Comparison of ENCODE assay signal across 1 cellular context in the genomic region with DNA sequence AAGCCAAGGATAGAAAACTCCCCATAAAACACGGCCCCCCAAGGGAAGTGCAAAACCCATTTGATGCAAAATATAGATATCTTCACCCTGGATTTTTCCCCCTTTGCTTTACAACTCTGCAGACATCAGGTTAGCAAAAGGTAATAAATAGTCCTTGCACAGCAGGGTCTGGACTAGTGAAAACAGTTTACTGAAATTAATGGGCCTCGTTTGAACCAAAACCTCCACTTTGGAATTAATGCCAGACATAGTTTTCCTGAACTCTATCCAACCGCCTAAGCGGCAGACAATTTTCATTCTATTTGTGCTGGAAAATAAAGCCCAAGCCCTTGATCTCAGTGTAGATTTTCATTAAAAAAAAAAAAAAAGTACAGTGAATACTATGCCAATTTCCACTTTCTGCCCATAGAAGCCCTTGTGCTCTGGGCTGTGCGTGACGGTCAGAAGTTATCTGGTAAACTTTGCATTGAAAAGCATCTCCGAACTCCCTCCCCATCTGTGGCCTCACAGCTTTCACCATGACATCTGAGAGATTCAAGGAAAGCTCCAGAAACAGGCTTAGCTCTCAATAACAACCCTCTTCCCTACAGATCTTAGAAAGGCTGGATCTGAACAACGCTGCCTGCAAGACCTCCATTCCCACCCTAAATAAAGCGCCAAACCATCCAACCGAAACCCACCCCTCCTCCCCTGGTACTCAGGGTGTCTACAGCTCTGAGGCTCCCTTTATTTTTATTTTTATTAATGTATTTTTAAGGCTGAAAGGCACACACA.
TF ChIP-seq lines count a peak whose summit lies in the region.

No MANE protein-coding gene starts in this region.

TF ChIP-seq in GM23338, 12 proteins besides CTCF, POLR2A, EP300 and RAD21 (continued from another document):
- TF ChIP-seq, protein P1, sequence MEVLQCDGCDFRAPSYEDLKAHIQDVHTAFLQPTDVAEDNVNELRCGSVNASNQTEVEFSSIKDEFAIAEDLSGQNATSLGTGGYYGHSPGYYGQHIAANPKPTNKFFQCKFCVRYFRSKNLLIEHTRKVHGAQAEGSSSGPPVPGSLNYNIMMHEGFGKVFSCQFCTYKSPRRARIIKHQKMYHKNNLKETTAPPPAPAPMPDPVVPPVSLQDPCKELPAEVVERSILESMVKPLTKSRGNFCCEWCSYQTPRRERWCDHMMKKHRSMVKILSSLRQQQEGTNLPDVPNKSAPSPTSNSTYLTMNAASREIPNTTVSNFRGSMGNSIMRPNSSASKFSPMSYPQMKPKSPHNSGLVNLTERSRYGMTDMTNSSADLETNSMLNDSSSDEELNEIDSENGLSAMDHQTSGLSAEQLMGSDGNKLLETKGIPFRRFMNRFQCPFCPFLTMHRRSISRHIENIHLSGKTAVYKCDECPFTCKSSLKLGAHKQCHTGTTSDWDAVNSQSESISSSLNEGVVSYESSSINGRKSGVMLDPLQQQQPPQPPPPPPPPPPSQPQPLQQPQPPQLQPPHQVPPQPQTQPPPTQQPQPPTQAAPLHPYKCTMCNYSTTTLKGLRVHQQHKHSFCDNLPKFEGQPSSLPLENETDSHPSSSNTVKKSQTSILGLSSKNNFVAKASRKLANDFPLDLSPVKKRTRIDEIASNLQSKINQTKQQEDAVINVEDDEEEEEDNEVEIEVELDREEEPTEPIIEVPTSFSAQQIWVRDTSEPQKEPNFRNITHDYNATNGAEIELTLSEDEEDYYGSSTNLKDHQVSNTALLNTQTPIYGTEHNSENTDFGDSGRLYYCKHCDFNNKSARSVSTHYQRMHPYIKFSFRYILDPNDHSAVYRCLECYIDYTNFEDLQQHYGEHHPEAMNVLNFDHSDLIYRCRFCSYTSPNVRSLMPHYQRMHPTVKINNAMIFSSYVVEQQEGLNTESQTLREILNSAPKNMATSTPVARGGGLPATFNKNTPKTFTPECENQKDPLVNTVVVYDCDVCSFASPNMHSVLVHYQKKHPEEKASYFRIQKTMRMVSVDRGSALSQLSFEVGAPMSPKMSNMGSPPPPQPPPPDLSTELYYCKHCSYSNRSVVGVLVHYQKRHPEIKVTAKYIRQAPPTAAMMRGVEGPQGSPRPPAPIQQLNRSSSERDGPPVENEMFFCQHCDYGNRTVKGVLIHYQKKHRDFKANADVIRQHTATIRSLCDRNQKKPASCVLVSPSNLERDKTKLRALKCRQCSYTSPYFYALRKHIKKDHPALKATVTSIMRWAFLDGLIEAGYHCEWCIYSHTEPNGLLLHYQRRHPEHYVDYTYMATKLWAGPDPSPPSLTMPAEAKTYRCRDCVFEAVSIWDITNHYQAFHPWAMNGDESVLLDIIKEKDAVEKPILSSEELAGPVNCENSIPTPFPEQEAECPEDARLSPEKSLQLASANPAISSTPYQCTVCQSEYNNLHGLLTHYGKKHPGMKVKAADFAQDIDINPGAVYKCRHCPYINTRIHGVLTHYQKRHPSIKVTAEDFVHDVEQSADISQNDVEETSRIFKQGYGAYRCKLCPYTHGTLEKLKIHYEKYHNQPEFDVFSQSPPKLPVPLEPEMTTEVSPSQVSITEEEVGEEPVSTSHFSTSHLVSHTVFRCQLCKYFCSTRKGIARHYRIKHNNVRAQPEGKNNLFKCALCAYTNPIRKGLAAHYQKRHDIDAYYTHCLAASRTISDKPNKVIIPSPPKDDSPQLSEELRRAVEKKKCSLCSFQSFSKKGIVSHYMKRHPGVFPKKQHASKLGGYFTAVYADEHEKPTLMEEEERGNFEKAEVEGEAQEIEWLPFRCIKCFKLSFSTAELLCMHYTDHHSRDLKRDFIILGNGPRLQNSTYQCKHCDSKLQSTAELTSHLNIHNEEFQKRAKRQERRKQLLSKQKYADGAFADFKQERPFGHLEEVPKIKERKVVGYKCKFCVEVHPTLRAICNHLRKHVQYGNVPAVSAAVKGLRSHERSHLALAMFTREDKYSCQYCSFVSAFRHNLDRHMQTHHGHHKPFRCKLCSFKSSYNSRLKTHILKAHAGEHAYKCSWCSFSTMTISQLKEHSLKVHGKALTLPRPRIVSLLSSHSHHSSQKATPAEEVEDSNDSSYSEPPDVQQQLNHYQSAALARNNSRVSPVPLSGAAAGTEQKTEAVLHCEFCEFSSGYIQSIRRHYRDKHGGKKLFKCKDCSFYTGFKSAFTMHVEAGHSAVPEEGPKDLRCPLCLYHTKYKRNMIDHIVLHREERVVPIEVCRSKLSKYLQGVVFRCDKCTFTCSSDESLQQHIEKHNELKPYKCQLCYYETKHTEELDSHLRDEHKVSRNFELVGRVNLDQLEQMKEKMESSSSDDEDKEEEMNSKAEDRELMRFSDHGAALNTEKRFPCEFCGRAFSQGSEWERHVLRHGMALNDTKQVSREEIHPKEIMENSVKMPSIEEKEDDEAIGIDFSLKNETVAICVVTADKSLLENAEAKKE (CRISPR knock-in tag; IDR thresholded peaks at IDR 0.05): no peak
- TF ChIP-seq ZNF331 (CRISPR knock-in tag; IDR thresholded peaks at IDR 0.05; ENCODE audit: low read depth) (no peak), STAT1 (IDR thresholded peaks at IDR 0.05; ENCODE audit: unreplicated experiment) (no peak), EZH2phosphoT487 (IDR thresholded peaks at IDR 0.05; ENCODE audit: unreplicated experiment) (no peak), EZH2 (IDR thresholded peaks at IDR 0.05; ENCODE audit: low read depth, unreplicated experiment) (no peak), POLR2AphosphoS5 (IDR thresholded peaks at IDR 0.05; ENCODE audit: low read depth) (no peak), ZNF114 (CRISPR knock-in tag; IDR thresholded peaks at IDR 0.05) (no peak), JUNB (IDR thresholded peaks at IDR 0.05; ENCODE audit: unreplicated experiment) (no peak)
- TF ChIP-seq, protein P2, sequence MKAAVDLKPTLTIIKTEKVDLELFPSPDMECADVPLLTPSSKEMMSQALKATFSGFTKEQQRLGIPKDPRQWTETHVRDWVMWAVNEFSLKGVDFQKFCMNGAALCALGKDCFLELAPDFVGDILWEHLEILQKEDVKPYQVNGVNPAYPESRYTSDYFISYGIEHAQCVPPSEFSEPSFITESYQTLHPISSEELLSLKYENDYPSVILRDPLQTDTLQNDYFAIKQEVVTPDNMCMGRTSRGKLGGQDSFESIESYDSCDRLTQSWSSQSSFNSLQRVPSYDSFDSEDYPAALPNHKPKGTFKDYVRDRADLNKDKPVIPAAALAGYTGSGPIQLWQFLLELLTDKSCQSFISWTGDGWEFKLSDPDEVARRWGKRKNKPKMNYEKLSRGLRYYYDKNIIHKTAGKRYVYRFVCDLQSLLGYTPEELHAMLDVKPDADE (IDR thresholded peaks at IDR 0.05): no peak
- TF ChIP-seq, protein P3, sequence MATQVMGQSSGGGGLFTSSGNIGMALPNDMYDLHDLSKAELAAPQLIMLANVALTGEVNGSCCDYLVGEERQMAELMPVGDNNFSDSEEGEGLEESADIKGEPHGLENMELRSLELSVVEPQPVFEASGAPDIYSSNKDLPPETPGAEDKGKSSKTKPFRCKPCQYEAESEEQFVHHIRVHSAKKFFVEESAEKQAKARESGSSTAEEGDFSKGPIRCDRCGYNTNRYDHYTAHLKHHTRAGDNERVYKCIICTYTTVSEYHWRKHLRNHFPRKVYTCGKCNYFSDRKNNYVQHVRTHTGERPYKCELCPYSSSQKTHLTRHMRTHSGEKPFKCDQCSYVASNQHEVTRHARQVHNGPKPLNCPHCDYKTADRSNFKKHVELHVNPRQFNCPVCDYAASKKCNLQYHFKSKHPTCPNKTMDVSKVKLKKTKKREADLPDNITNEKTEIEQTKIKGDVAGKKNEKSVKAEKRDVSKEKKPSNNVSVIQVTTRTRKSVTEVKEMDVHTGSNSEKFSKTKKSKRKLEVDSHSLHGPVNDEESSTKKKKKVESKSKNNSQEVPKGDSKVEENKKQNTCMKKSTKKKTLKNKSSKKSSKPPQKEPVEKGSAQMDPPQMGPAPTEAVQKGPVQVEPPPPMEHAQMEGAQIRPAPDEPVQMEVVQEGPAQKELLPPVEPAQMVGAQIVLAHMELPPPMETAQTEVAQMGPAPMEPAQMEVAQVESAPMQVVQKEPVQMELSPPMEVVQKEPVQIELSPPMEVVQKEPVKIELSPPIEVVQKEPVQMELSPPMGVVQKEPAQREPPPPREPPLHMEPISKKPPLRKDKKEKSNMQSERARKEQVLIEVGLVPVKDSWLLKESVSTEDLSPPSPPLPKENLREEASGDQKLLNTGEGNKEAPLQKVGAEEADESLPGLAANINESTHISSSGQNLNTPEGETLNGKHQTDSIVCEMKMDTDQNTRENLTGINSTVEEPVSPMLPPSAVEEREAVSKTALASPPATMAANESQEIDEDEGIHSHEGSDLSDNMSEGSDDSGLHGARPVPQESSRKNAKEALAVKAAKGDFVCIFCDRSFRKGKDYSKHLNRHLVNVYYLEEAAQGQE (IDR thresholded peaks at IDR 0.05; ENCODE audit: unreplicated experiment): no peak
